Comparison of ENCODE assay signal across 25 cellular contexts in the genomic region with DNA sequence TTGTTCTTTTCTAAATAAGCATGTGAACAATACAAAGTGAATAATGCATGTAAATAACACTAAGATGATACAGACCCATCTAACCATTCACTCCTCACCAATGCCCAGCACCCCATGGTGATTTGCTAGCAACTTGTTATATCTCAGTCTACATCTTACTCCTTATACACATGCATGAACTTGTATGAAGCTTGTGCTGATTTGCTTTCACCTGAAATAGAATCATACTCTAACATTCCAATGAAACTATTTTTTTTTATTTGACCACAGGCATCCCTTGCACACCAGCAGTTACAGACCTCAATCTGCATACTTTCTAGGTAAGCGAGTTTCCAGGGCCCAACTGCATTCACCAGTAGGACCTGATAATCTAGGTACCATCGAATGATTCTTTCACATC.
"Had no signal": no experiment of that assay in that cellular context is flagged by ENCODE, and none has a peak within 500 bp of the region (broad histone marks: within the 10 kb centered on the region; RNA-seq: fewer than 3 reads in every experiment).

No MANE protein-coding gene starts in this region.

- ATAC-seq: gastrocnemius medialis; heart left ventricle; left cardiac atrium; natural killer cell; psoas muscle; right cardiac atrium; stimulated activated naive B cell treated with anti-CD40 and anti-IgM and Interleukin-4, amounts not matched to agents 10 μg/mL and 1 μg/mL and 100 μg/mL, for 72 hours had no signal

- H3K9me3 ChIP-seq: gastrocnemius medialis, heart left ventricle, left lung, ovary, psoas muscle, sigmoid colon, thoracic aorta, tibial nerve, upper lobe of left lung, uterus had no signal

- FAIRE-seq: endothelial cell of umbilical vein, islet of Langerhans had no signal

- DNase-seq: dermis blood vessel endothelial cell; effector memory CD4-positive, alpha-beta T cell; erythroblast; gastrocnemius medialis; heart left ventricle; left cardiac atrium; natural killer cell; occipital lobe; ovary; posterior cingulate gyrus; psoas muscle; right cardiac atrium; sigmoid colon; spleen; stimulated activated naive B cell treated with anti-CD40 and anti-IgM and Interleukin-4, amounts not matched to agents 10 μg/mL and 1 μg/mL and 100 μg/mL, for 72 hours; uterus had no signal

- H3K36me3 ChIP-seq: gastrocnemius medialis, heart left ventricle, left lung, ovary, sigmoid colon, spleen, thoracic aorta, tibial nerve, upper lobe of left lung, uterus had no signal

- H3K27me3 ChIP-seq: gastrocnemius medialis, heart left ventricle, hepatocyte, left lung, ovary, sigmoid colon, spleen, tibial nerve, upper lobe of left lung, uterus had no signal

- H3K27ac ChIP-seq: coronary artery, gastrocnemius medialis, heart left ventricle, hepatocyte, left lung, ovary, psoas muscle, sigmoid colon, skin epidermis, spleen, thoracic aorta, tibial nerve, uterus had no signal

- H3K4me1 ChIP-seq: gastrocnemius medialis, heart left ventricle, left lung, psoas muscle, sigmoid colon, spleen, tibial nerve, upper lobe of left lung, uterus had no signal

- H3K4me3 ChIP-seq: coronary artery, gastrocnemius medialis, heart left ventricle, hepatocyte, left lung, ovary, psoas muscle, sigmoid colon, skin epidermis, spleen, thoracic aorta, tibial nerve, upper lobe of left lung, uterus had no signal
